In the genomic region with DNA sequence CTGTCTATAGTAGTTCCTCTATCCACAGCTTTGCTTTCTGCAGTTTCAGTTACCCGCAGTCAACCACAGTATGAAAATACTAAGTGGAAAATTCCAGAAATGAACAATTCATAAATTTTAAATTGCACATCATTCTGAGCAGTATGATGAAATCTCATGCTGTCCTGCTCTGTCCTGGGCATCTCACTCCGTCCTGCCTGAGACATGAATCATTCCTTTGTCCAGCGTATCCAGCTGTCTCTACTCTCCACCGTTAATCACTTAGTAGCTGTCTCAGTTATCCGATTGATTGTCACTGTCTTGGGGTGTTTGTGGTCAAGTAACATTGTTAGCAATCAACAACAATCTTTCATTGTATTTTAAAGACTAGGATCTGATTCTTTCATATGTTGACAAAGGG, we compare ENCODE assay signal across 13 cellular contexts. TPM values are rescaled to one million over a fixed set of nuclear protein-coding genes. Genes with fewer than 3 reads are reported as not detected.
A peak's percentile ranks its signal among the peaks of the same experiment; 100 is the strongest.
DNase-seq lines count a peak whose midpoint lies in the region; ATAC-seq and TF ChIP-seq lines count a peak whose summit lies in the region.
"Had no signal": no experiment of that assay in that cellular context is flagged by ENCODE, and none has a peak within 500 bp of the region (broad histone marks: within the 10 kb centered on the region; RNA-seq: fewer than 3 reads in every experiment).

No MANE protein-coding gene starts in this region.

- TF ChIP-seq RAD21 in SK-N-SH (IDR thresholded peaks at IDR 0.05; ENCODE audit: low read length) = no peak

- no peak overlapping the region for H2AFZ ChIP-seq in SK-N-SH (ENCODE audit: low read depth)

- no peaks in the 10 kb centered on the region for H3K27me3 ChIP-seq in SK-N-SH (ENCODE audit: insufficient read depth)
- peaks cover 0 to 6% of the 10 kb centered on the region in 2 donors for H3K27me3 ChIP-seq in right atrium auricular region

- TF ChIP-seq POLR2A in erythroblast (IDR thresholded peaks at IDR 0.05; ENCODE audit: low read length) = no peak

- H3K79me2 ChIP-seq in SK-N-SH (ENCODE audit: insufficient read depth) = no peaks in the 10 kb centered on the region

- WGBS in SK-N-SH (ENCODE audit: low lambda C conversion rate) = 11% methylated on average over 5 of the region's 5 CpGs

- H3K4me2 ChIP-seq in SK-N-SH = peak overlapping the region; percentile 14; the same call in 1 of the 2 replicates

- H3K9me3 ChIP-seq in SK-N-SH (no peaks in the 10 kb centered on the region), right atrium auricular region (no peaks in the 10 kb centered on the region)

- no peak overlapping the region for H3K9ac ChIP-seq in SK-N-SH

- DNase-seq in GM04504 (ENCODE audit: low read depth) = peak; percentile 46
- DNase-seq in SK-N-SH = no peak
- DNase-seq in foreskin fibroblast = peak; percentile 45 to 69
- DNase-seq in sciatic nerve (ENCODE audit: low spot score) = no peak
- no peak for DNase-seq in cerebellar cortex (ENCODE audit: low spot score)
- DNase-seq in right atrium auricular region (ENCODE audit: low spot score) = no peak
- DNase-seq in NCI-H2196 treated with DMSO at 0.1 percent for 48 hours (lab: John Stamatoyannopoulos, UW; ENCODE audit: unreplicated experiment) = no peak
- no peak for DNase-seq in erythroblast (lab: John Stamatoyannopoulos, UW)
- DNase-seq: activated CD4-positive, alpha-beta memory T cell treated with anti-CD3 and anti-CD28 coated beads, Interleukin-2, amount 10 ng/mL, durations not matched to agents 7 days and 5 days; activated effector memory CD4-positive, alpha-beta T cell treated with anti-CD3 and anti-CD28 coated beads, Interleukin-2, amount 50 U/mL, for 16 hours; CD4-positive, alpha-beta T cell; T1000 had no signal

- no peaks in the 10 kb centered on the region for H3K36me3 ChIP-seq in SK-N-SH (replicated peaks in 1 of 2; ENCODE audit: control insufficient read depth in 1 of 2, insufficient read depth in 2 of 2, low read length in 1 of 2)
- H3K36me3 ChIP-seq in right atrium auricular region = no peaks in the 10 kb centered on the region

- H3K4me1 ChIP-seq in SK-N-SH (ENCODE audit: control insufficient read depth in 1 of 2, insufficient read depth in 2 of 2, low read depth in 1 of 2, low read length in 1 of 2) (peaks cover 2 to 5% of the 10 kb centered on the region in 2 experiments; a peak in 2 of 4 replicates), right atrium auricular region (no peaks in the 10 kb centered on the region)

- peak; percentile 35 to 57; a peak in 2 of 4 replicates for TF ChIP-seq EP300 in SK-N-SH (IDR thresholded peaks at IDR 0.05; ENCODE audit: borderline replicate concordance in 1 of 2, low read depth in 1 of 2, low read length in 1 of 2)

- CTCF ChIA-PET in SK-N-SH (lab: Yijun Ruan, JAX) = interaction anchor here (1.0 kb wide), 1 partner anchor 45 kb away, joined by 3 read pairs; no protein-coding TSS in a partner anchor

- H3K9me2 ChIP-seq in SK-N-SH = no peaks in the 10 kb centered on the region

- POLR2A ChIA-PET in SK-N-SH (lab: Yijun Ruan, JAX) = no interaction called here

- TF ChIP-seq CTCF in SK-N-SH (IDR thresholded peaks at IDR 0.05) = no peak
- no peak for TF ChIP-seq CTCF in foreskin fibroblast (IDR thresholded peaks at IDR 0.05; ENCODE audit: low read depth, low read length)
- no peak for TF ChIP-seq CTCF in right atrium auricular region (IDR thresholded peaks at IDR 0.05)

- peak; percentile 20 for ATAC-seq in sciatic nerve

- intact Hi-C loops in sciatic nerve (cut with DNase I) = no loop called here

- H3K4me3 ChIP-seq in SK-N-SH (ENCODE audit: low read depth in 2 of 2, low read length in 1 of 2) (no peak overlapping the region), foreskin fibroblast (ENCODE audit: low read depth in 1 of 2, low read length in 2 of 2) (no peak overlapping the region), right atrium auricular region (no peak overlapping the region)

- H4K20me1 ChIP-seq in SK-N-SH (ENCODE audit: insufficient read depth) = no peaks in the 10 kb centered on the region

- H3F3A ChIP-seq in SK-N-SH (replicated peaks; ENCODE audit: insufficient read depth) = no peaks in the 10 kb centered on the region

- H3K27ac ChIP-seq in SK-N-SH (ENCODE audit: low read depth in 2 of 2, low read length in 1 of 2) = 0 out of 4 replicates have a peak overlapping the region, but pooled peaks of 1 of the 2 experiments have one; percentile 21
- no peak overlapping the region for H3K27ac ChIP-seq in right atrium auricular region
- H3K27ac ChIP-seq: RWPE1 had no signal

TF ChIP-seq in SK-N-SH, 30 proteins besides CTCF, POLR2A, EP300 and RAD21:
- no peak for TF ChIP-seq RFX5 (IDR thresholded peaks at IDR 0.05; ENCODE audit: low read length)
- peak; percentile 58; the same call in 1 of the 2 replicates for TF ChIP-seq FOSL2 (IDR thresholded peaks at IDR 0.05; ENCODE audit: borderline replicate concordance, low read depth)
- no peak for TF ChIP-seq MEF2A (IDR thresholded peaks at IDR 0.05; ENCODE audit: borderline replicate concordance, low read depth)
- TF ChIP-seq, protein P1, sequence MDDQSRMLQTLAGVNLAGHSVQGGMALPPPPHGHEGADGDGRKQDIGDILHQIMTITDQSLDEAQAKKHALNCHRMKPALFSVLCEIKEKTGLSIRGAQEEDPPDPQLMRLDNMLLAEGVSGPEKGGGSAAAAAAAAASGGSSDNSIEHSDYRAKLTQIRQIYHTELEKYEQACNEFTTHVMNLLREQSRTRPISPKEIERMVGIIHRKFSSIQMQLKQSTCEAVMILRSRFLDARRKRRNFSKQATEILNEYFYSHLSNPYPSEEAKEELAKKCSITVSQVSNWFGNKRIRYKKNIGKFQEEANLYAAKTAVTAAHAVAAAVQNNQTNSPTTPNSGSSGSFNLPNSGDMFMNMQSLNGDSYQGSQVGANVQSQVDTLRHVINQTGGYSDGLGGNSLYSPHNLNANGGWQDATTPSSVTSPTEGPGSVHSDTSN (IDR thresholded peaks at IDR 0.05) = peak; percentile 96
- TF ChIP-seq POLR2AphosphoS5 (IDR thresholded peaks at IDR 0.05; ENCODE audit: low read depth, low read length) = peak; percentile 45; the same call in 1 of the 2 replicates
- no peak for TF ChIP-seq RCOR1 (IDR thresholded peaks at IDR 0.05; ENCODE audit: low read length)
- TF ChIP-seq, protein P2, sequence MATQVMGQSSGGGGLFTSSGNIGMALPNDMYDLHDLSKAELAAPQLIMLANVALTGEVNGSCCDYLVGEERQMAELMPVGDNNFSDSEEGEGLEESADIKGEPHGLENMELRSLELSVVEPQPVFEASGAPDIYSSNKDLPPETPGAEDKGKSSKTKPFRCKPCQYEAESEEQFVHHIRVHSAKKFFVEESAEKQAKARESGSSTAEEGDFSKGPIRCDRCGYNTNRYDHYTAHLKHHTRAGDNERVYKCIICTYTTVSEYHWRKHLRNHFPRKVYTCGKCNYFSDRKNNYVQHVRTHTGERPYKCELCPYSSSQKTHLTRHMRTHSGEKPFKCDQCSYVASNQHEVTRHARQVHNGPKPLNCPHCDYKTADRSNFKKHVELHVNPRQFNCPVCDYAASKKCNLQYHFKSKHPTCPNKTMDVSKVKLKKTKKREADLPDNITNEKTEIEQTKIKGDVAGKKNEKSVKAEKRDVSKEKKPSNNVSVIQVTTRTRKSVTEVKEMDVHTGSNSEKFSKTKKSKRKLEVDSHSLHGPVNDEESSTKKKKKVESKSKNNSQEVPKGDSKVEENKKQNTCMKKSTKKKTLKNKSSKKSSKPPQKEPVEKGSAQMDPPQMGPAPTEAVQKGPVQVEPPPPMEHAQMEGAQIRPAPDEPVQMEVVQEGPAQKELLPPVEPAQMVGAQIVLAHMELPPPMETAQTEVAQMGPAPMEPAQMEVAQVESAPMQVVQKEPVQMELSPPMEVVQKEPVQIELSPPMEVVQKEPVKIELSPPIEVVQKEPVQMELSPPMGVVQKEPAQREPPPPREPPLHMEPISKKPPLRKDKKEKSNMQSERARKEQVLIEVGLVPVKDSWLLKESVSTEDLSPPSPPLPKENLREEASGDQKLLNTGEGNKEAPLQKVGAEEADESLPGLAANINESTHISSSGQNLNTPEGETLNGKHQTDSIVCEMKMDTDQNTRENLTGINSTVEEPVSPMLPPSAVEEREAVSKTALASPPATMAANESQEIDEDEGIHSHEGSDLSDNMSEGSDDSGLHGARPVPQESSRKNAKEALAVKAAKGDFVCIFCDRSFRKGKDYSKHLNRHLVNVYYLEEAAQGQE (IDR thresholded peaks at IDR 0.05; ENCODE audit: low read depth, low read length) = no peak
- TF ChIP-seq, protein P3, sequence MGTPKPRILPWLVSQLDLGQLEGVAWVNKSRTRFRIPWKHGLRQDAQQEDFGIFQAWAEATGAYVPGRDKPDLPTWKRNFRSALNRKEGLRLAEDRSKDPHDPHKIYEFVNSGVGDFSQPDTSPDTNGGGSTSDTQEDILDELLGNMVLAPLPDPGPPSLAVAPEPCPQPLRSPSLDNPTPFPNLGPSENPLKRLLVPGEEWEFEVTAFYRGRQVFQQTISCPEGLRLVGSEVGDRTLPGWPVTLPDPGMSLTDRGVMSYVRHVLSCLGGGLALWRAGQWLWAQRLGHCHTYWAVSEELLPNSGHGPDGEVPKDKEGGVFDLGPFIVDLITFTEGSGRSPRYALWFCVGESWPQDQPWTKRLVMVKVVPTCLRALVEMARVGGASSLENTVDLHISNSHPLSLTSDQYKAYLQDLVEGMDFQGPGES (IDR thresholded peaks at IDR 0.05; ENCODE audit: low read depth, low read length) = no peak
- TF ChIP-seq TCF12 (IDR thresholded peaks at IDR 0.05) = peak; percentile 84
- TF ChIP-seq SMC3 (IDR thresholded peaks at IDR 0.05; ENCODE audit: low read depth, low read length) = no peak
- TF ChIP-seq NFIC (IDR thresholded peaks at IDR 0.05; ENCODE audit: borderline replicate concordance) = peak; percentile 21; the same call in 1 of the 2 replicates
- TF ChIP-seq JUND (IDR thresholded peaks at IDR 0.05) = peak; percentile 67
- no peak for TF ChIP-seq GABPA (IDR thresholded peaks at IDR 0.05; ENCODE audit: low read depth)
- TF ChIP-seq SIN3A (IDR thresholded peaks at IDR 0.05; ENCODE audit: borderline replicate concordance, low read depth, low read length) = peak; percentile 51; the same call in 1 of the 2 replicates
- no peak for TF ChIP-seq MXI1 (IDR thresholded peaks at IDR 0.05; ENCODE audit: low read depth, low read length)
- TF ChIP-seq TEAD4 (IDR thresholded peaks at IDR 0.05; ENCODE audit: borderline replicate concordance, insufficient read depth) = no peak

RNA-seq across cellular contexts. Expression of a gene that starts 50.1 kb away (rescaled TPM):
- 8.0 and 11.3 TPM in 2 replicates for polyA plus RNA-seq in SK-N-SH (2012; rRNA removed)
- 10.7 and 16.2 TPM in 2 replicates for polyA plus RNA-seq in SK-N-SH (2012; cell fraction: cytosol; rRNA removed)
- 9.7 and 21.7 TPM in 2 replicates for polyA plus RNA-seq in SK-N-SH (2012; cell fraction: nucleus; rRNA removed)
- total RNA-seq in sciatic nerve (7.3 TPM), right atrium auricular region (1 to 10 TPM; 5.8 to 7.7 TPM)

Comparison
In these comparisons a context has a peak if more than half of its experiments do, and no peak if none do; other contexts are left out.
1. DNase-seq: peak in GM04504 (single experiment) and foreskin fibroblast (2 of 2); none in SK-N-SH (single experiment), sciatic nerve (single experiment), cerebellar cortex (single experiment), right atrium auricular region (single experiment), NCI-H2196 treated with DMSO at 0.1 percent for 48 hours (single experiment) and erythroblast (0 of 2).